ENCODE assay signal across 1 cellular context in genomic region chr20:23937303-23938117, GRCh38.
A peak's percentile ranks its signal among the peaks of the same experiment; 100 is the strongest.
TF ChIP-seq lines count a peak whose summit lies in the region.

No MANE protein-coding gene starts in this region.

TF ChIP-seq in GM12878, 131 proteins besides CTCF, POLR2A, EP300 and RAD21:
- TF ChIP-seq RAD51 (IDR thresholded peaks at IDR 0.05) (no peak), SMC3 (IDR thresholded peaks at IDR 0.05; ENCODE audit: borderline replicate concordance, low read length) (peak; percentile 88), POU2F2 (IDR thresholded peaks at IDR 0.05; ENCODE audit: borderline replicate concordance, low read depth, low read length) (no peak)
